10 cellular contexts compared by ENCODE assay signal in the genomic region with DNA sequence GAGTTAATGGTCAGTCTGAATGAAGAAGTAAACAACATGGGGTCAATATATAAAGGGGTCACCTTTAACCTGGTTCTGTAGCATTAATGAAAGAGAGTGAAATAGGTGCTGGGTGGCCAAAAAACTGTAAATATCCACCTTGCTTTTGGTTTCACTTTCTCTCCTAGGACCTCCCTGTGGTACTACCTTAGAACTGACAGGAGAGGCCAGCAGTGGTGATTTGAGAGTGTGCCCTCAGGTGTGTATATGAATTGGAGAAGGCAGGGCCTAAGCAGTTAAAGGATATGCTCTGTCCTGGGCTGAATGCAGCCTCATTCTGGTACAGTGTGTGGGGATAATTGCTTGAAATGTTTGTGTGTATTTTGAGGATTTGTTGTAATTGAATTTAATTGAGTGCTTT.
DNase-seq lines count a peak whose midpoint lies in the region; ATAC-seq and TF ChIP-seq lines count a peak whose summit lies in the region.
"Had no signal": no experiment of that assay in that cellular context is flagged by ENCODE, and none has a peak within 500 bp of the region (broad histone marks: within the 10 kb centered on the region; RNA-seq: fewer than 3 reads in every experiment).

No MANE protein-coding gene starts in this region.

- H3K9me3 ChIP-seq in mucosa of descending colon = no peaks in the 10 kb centered on the region
- H3K9me3 ChIP-seq in testis = no peaks in the 10 kb centered on the region

- DNase-seq in DMS79 (lab: John Stamatoyannopoulos, UW) = peak; percentile 5
- DNase-seq in DMS79 treated with DMSO at 0.1 percent for 48 hours (lab: John Stamatoyannopoulos, UW) = no peak
- DNase-seq in NCI-H69 (lab: John Stamatoyannopoulos, UW) = peak; percentile 4
- DNase-seq in mucosa of descending colon = peak in 1 of 3 donors; percentile 7
- no peak for DNase-seq in midbrain (lab: John Stamatoyannopoulos, UW)
- no peak for DNase-seq in KBM-7
- DNase-seq in testis = no peak
- DNase-seq: 8988T; central memory CD4-positive, alpha-beta T cell had no signal

- H3K4me1 ChIP-seq in mucosa of descending colon (ENCODE audit: low read depth) (no peaks in the 10 kb centered on the region), testis (no peaks in the 10 kb centered on the region)

- H3K4me3 ChIP-seq in mucosa of descending colon (no peak overlapping the region), testis (no peak overlapping the region)

- ATAC-seq in HG02610 (IDR thresholded peaks at IDR 0.05; ENCODE audit: unreplicated experiment) (peak; percentile 48), mucosa of descending colon (peak; percentile 85)

- H3K36me3 ChIP-seq in mucosa of descending colon (ENCODE audit: low read depth) = no peaks in the 10 kb centered on the region
- H3K36me3 ChIP-seq in testis (ENCODE audit: low read depth, missing control alignments) = no peaks in the 10 kb centered on the region

- in situ Hi-C loops in KBM-7 (cut with MboI; ENCODE audit: low pct_unique_long_range_greater_than_20kb, low sequenced_read_pairs) = no loop called here

- TF ChIP-seq POLR2A in testis (IDR thresholded peaks at IDR 0.05) = no peak

- no peaks in the 10 kb centered on the region for H3K27me3 ChIP-seq in testis

- intact Hi-C loops in mucosa of descending colon (cut with DNase I, micrococcal nuclease) (no loop called here), testis (cut with DNase I; ENCODE audit: low total_unique reads) (no loop called here)

- TF ChIP-seq CTCF in mucosa of descending colon (IDR thresholded peaks at IDR 0.05) = no peak
- no peak for TF ChIP-seq CTCF in testis (IDR thresholded peaks at IDR 0.05)

- no peak overlapping the region for H3K27ac ChIP-seq in testis

Comparison
In these comparisons a context has a peak if more than half of its experiments do, and no peak if none do; other contexts are left out.
1. DNase-seq: peak in DMS79 (single experiment) and NCI-H69 (single experiment); none in DMS79 treated with DMSO at 0.1 percent for 48 hours (single experiment), midbrain (single experiment), KBM-7 (single experiment) and testis (single experiment).